ENCODE assay signal across 1 cellular context in genomic region chr9:87610200-87611155, GRCh38.
TF ChIP-seq lines count a peak whose summit lies in the region.

No MANE protein-coding gene starts in this region.

TF ChIP-seq in IMR-90, 13 proteins besides CTCF, POLR2A, EP300 and RAD21 (continued from another document):
- TF ChIP-seq FOS (IDR thresholded peaks at IDR 0.05; ENCODE audit: low read depth, low read length) (no peak), ELK1 (IDR thresholded peaks at IDR 0.05; ENCODE audit: borderline replicate concordance, low read depth, low read length) (no peak), CEBPB (IDR thresholded peaks at IDR 0.05; ENCODE audit: low read depth, low read length) (no peak), RFX5 (IDR thresholded peaks at IDR 0.05; ENCODE audit: low read depth, low read length) (no peak), NFE2L2 (IDR thresholded peaks at IDR 0.05; ENCODE audit: low read depth, low read length) (no peak), BHLHE40 (IDR thresholded peaks at IDR 0.05; ENCODE audit: low read depth, low read length) (no peak), CHD1 (IDR thresholded peaks at IDR 0.05; ENCODE audit: low read depth, low read length) (no peak), USF2 (IDR thresholded peaks at IDR 0.05; ENCODE audit: low read depth, low read length) (no peak), SMC3 (IDR thresholded peaks at IDR 0.05; ENCODE audit: low read depth, low read length) (no peak), RCOR1 (IDR thresholded peaks at IDR 0.05; ENCODE audit: insufficient replicate concordance, low read length) (no peak), MAZ (IDR thresholded peaks at IDR 0.05; ENCODE audit: borderline replicate concordance, low read depth, low read length) (no peak)
TF ChIP-seq in IMR-90: peak in this region for 0.
